In the genomic region with DNA sequence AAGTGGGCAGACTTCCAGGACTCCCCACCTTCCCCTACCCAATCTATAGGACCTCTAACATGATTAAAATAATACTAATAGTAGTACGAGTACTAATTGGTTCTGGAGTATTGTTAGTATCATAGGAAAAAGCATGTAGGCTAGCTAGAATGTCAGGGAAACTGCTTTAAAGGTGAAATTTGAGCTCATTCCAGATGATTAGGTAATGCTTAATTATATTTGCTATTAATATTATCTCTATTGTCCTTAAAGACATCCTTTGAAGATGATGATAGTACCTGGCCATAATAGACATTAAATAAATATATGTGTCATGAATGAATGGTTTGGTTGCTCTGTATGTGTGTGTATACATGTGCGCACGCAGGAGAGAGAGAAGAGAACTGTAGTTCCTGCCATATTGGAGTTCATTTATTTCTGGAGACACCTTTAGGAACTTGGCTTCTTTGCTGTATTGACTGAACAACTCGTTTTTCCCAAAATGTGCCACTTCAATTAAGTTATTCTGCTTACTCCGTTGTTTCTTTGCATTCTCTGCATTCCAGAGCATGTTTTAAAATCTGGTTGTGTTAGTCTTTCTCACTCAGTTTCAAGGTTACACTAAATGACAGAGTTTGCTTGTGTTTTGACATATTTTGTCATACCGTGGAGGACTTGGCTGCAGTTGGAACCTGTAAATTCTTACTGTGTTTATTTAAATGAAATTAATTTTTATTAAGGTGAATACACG, we compare ENCODE assay signal across 20 cellular contexts.
DNase-seq lines count a peak whose midpoint lies in the region; ATAC-seq, FAIRE-seq and TF ChIP-seq lines count a peak whose summit lies in the region.
"Had no signal": no experiment of that assay in that cellular context is flagged by ENCODE, and none has a peak within 500 bp of the region (broad histone marks: within the 10 kb centered on the region; RNA-seq: fewer than 3 reads in every experiment).

No MANE protein-coding gene starts in this region.

- H3K4me3 Mint-ChIP-seq in astrocyte (ENCODE audit: unreplicated experiment) (peak overlapping the region; percentile 24), mesothelial cell of epicardium (peak overlapping the region; percentile 7), type B pancreatic cell (peak overlapping the region; percentile 64)
- no peak overlapping the region for H3K4me3 Mint-ChIP-seq in CD8-positive, alpha-beta T cell
- H3K4me3 Mint-ChIP-seq: activated T-helper 17 cell treated with anti-CD3 and anti-CD28 coated beads, Interleukin-2, amount 50 U/mL, for 72 hours; CD4-positive, alpha-beta T cell; stimulated activated effector memory CD8-positive, alpha-beta T cell treated with anti-CD3 and anti-CD28 coated beads, Interleukin-12 subunit alpha, Interleukin-12 subunit beta, amount 100 ng/mL, for 72 hours had no signal

- H3K27ac Mint-ChIP-seq in astrocyte (ENCODE audit: unreplicated experiment) (no peak overlapping the region), mesothelial cell of epicardium (peak overlapping the region; percentile 93), type B pancreatic cell (peak overlapping the region; percentile 77)
- H3K27ac Mint-ChIP-seq in CD8-positive, alpha-beta T cell, result no peak overlapping the region

- no peak overlapping the region for H3K4me2 ChIP-seq in astrocyte (ENCODE audit: low read length)

- H3K4me1 Mint-ChIP-seq in astrocyte (ENCODE audit: low read depth, unreplicated experiment), result peaks cover 55% of the 10 kb centered on the region
- H3K4me1 Mint-ChIP-seq in mesothelial cell of epicardium, result peaks cover 78% of the 10 kb centered on the region
- H3K4me1 Mint-ChIP-seq in type B pancreatic cell (ENCODE audit: unreplicated experiment), result peaks cover 41% of the 10 kb centered on the region
- H3K4me1 Mint-ChIP-seq in CD8-positive, alpha-beta T cell (ENCODE audit: low read depth), result peaks cover 64% of the 10 kb centered on the region

- no peaks in the 10 kb centered on the region for H3K27me3 Mint-ChIP-seq in astrocyte (ENCODE audit: low read depth, unreplicated experiment)
- no peaks in the 10 kb centered on the region for H3K27me3 Mint-ChIP-seq in mesothelial cell of epicardium (ENCODE audit: low read depth)
- H3K27me3 Mint-ChIP-seq in type B pancreatic cell, result no peaks in the 10 kb centered on the region
- no peaks in the 10 kb centered on the region for H3K27me3 Mint-ChIP-seq in CD8-positive, alpha-beta T cell (ENCODE audit: low read depth)
- H3K27me3 Mint-ChIP-seq: activated T-helper 17 cell treated with anti-CD3 and anti-CD28 coated beads, Interleukin-2, amount 50 U/mL, for 72 hours; CD4-positive, alpha-beta T cell had no signal

- no peak overlapping the region for H3K27ac ChIP-seq in astrocyte (ENCODE audit: low read depth, low read length)
- H3K27ac ChIP-seq in CD8-positive, alpha-beta T cell (ENCODE audit: low read depth, low read length), result no peak overlapping the region
- H3K27ac ChIP-seq: 22Rv1, RWPE1 had no signal

- H2AFZ ChIP-seq in astrocyte (ENCODE audit: low read depth, low read length), result no peak overlapping the region

- H4K20me1 ChIP-seq in astrocyte (ENCODE audit: insufficient read depth, low read length), result peaks cover 37% of the 10 kb centered on the region

- ATAC-seq in CD8-positive, alpha-beta T cell, result no peak
- ATAC-seq in GM19351 (IDR thresholded peaks at IDR 0.05; ENCODE audit: unreplicated experiment), result no peak
- ATAC-seq: activated T-helper 17 cell treated with anti-CD3 and anti-CD28 coated beads, Interleukin-2, amount 50 U/mL, for 72 hours; stimulated activated effector memory CD8-positive, alpha-beta T cell treated with anti-CD3 and anti-CD28 coated beads, Interleukin-12 subunit alpha, Interleukin-12 subunit beta, amount 100 ng/mL, for 72 hours had no signal

- in situ Hi-C loops in KBM-7 (cut with MboI; ENCODE audit: low pct_unique_long_range_greater_than_20kb, low sequenced_read_pairs), result no loop called here

- peak; percentile 46 for DNase-seq in DMS53 (lab: John Stamatoyannopoulos, UW)
- no peak for DNase-seq in DMS53 treated with DMSO at 0.1 percent for 48 hours (lab: John Stamatoyannopoulos, UW; ENCODE audit: unreplicated experiment)
- no peak for DNase-seq in astrocyte (ENCODE audit: low read depth)
- DNase-seq in mesothelial cell of epicardium (ENCODE audit: low spot score in 2 of 2, unreplicated experiment in 2 of 2), result no peak
- DNase-seq in type B pancreatic cell (ENCODE audit: extremely low spot score, unreplicated experiment), result no peak
- no peak for DNase-seq in CD8-positive, alpha-beta T cell
- no peak for DNase-seq in KBM-7
- DNase-seq: CD4-positive, alpha-beta T cell; glutamatergic neuron; NCI-H1694 treated with DMSO at 0.1 percent for 48 hours; NCI-H526; stimulated activated CD4-positive, alpha-beta T cell treated with anti-CD3 and anti-CD28 coated beads, Interleukin-4, amount 100 ng/mL, for 4 hours had no signal

- TF ChIP-seq CTCF in astrocyte (IDR thresholded peaks at IDR 0.05; ENCODE audit: insufficient read depth, low read depth, low read length), result no peak
- no peak for TF ChIP-seq CTCF in mesothelial cell of epicardium (IDR thresholded peaks at IDR 0.05; ENCODE audit: unreplicated experiment)
- TF ChIP-seq CTCF in type B pancreatic cell (conservative IDR thresholded peaks at IDR 0.05), result no peak
- no peak for TF ChIP-seq CTCF in CD8-positive, alpha-beta T cell (IDR thresholded peaks at IDR 0.05)

- no peak for FAIRE-seq in astrocyte (lab: Jason Lieb, UNC)
- FAIRE-seq: endometrium, keratinocyte had no signal

- H3K4me3 ChIP-seq in astrocyte (ENCODE audit: insufficient read depth, low read depth, low read length), result no peak overlapping the region
- no peak overlapping the region for H3K4me3 ChIP-seq in CD8-positive, alpha-beta T cell (ENCODE audit: low read depth, low read length)

- CTCF ChIA-PET in CD8-positive, alpha-beta T cell (lab: Charles Lee), result interaction anchor here (0.8 kb wide), 1 partner anchor 35 kb away, joined by 4 read pairs; no protein-coding TSS in a partner anchor

- H3K36me3 Mint-ChIP-seq in astrocyte (ENCODE audit: low read depth, unreplicated experiment), result peaks cover 1% of the 10 kb centered on the region
- no peaks in the 10 kb centered on the region for H3K36me3 Mint-ChIP-seq in mesothelial cell of epicardium
- H3K36me3 Mint-ChIP-seq in type B pancreatic cell, result no peaks in the 10 kb centered on the region
- H3K36me3 Mint-ChIP-seq in CD8-positive, alpha-beta T cell, result peaks cover 4% of the 10 kb centered on the region
- H3K36me3 Mint-ChIP-seq: brain; stimulated activated effector memory CD8-positive, alpha-beta T cell treated with anti-CD3 and anti-CD28 coated beads, Interleukin-12 subunit alpha, Interleukin-12 subunit beta, amount 100 ng/mL, for 72 hours had no signal

- POLR2A ChIA-PET in CD8-positive, alpha-beta T cell (lab: Charles Lee), result interaction anchor here (0.7 kb wide), 1 partner anchor 164 kb away, joined by 5 read pairs; no protein-coding TSS in a partner anchor

- H3K9me3 ChIP-seq in astrocyte (ENCODE audit: insufficient read depth, low read depth, low read length), result no peaks in the 10 kb centered on the region
- no peaks in the 10 kb centered on the region for H3K9me3 ChIP-seq in CD8-positive, alpha-beta T cell (ENCODE audit: low read length)

- H3K9me3 Mint-ChIP-seq in astrocyte (ENCODE audit: unreplicated experiment), result no peaks in the 10 kb centered on the region
- H3K9me3 Mint-ChIP-seq in mesothelial cell of epicardium, result no peaks in the 10 kb centered on the region
- no peaks in the 10 kb centered on the region for H3K9me3 Mint-ChIP-seq in type B pancreatic cell
- H3K9me3 Mint-ChIP-seq in CD8-positive, alpha-beta T cell, result no peaks in the 10 kb centered on the region
- H3K9me3 Mint-ChIP-seq: activated T-helper 17 cell treated with anti-CD3 and anti-CD28 coated beads, Interleukin-2, amount 50 U/mL, for 72 hours; brain; CD4-positive, alpha-beta T cell; stimulated activated effector memory CD8-positive, alpha-beta T cell treated with anti-CD3 and anti-CD28 coated beads, Interleukin-12 subunit alpha, Interleukin-12 subunit beta, amount 100 ng/mL, for 72 hours had no signal

- no peak overlapping the region for H3K9ac ChIP-seq in astrocyte (ENCODE audit: low read length)

- peaks cover 88% of the 10 kb centered on the region for H3K79me2 ChIP-seq in astrocyte (ENCODE audit: insufficient read depth, low read length)

- intact Hi-C loops in CD8-positive, alpha-beta T cell (cut with DNase I, micrococcal nuclease), result loop anchor here (10.0 kb wide), 2 partner anchors 489 to 811 kb away; no protein-coding TSS in a partner anchor

- H3K27me3 ChIP-seq in astrocyte (ENCODE audit: insufficient read depth, low read length), result no peaks in the 10 kb centered on the region
- no peaks in the 10 kb centered on the region for H3K27me3 ChIP-seq in CD8-positive, alpha-beta T cell (ENCODE audit: insufficient read depth, low read length)

- peaks cover 27% of the 10 kb centered on the region for H3K4me1 ChIP-seq in astrocyte (ENCODE audit: insufficient read depth, low read length)
- H3K4me1 ChIP-seq in CD8-positive, alpha-beta T cell (ENCODE audit: insufficient read depth, low read length), result peaks cover 21% of the 10 kb centered on the region

- H3K36me3 ChIP-seq in astrocyte (ENCODE audit: insufficient read depth, low read length), result no peaks in the 10 kb centered on the region
- no peaks in the 10 kb centered on the region for H3K36me3 ChIP-seq in CD8-positive, alpha-beta T cell (ENCODE audit: insufficient read depth, low read length)

Comparison
In these comparisons a context has a peak if more than half of its experiments do, and no peak if none do; other contexts are left out.
1. H3K27ac Mint-ChIP-seq: peak in mesothelial cell of epicardium (single experiment) and type B pancreatic cell (single experiment); none in astrocyte (single experiment) and CD8-positive, alpha-beta T cell (single experiment).